1 cellular context compared by ENCODE assay signal in genomic region chr22:45968003-45968650, GRCh38.
TF ChIP-seq lines count a peak whose summit lies in the region.

No MANE protein-coding gene starts in this region.

TF ChIP-seq in HepG2, 621 proteins besides CTCF, POLR2A, EP300 and RAD21:
- TF ChIP-seq ZNF12 (CRISPR knock-in tag; IDR thresholded peaks at IDR 0.05) (no peak), PAX8 (CRISPR knock-in tag; IDR thresholded peaks at IDR 0.05; ENCODE audit: borderline replicate concordance) (no peak), AHDC1 (CRISPR knock-in tag; IDR thresholded peaks at IDR 0.05; ENCODE audit: borderline replicate concordance) (no peak), CEBPG (CRISPR knock-in tag; IDR thresholded peaks at IDR 0.05) (no peak), FOSL2 (CRISPR knock-in tag; IDR thresholded peaks at IDR 0.05) (peak; percentile 22; the same call in 1 of the 2 replicates), XRCC5 (optimal IDR thresholded peaks at IDR 0.05; ENCODE audit: low read length) (peak; percentile 14), HNF4A (CRISPR knock-in tag; IDR thresholded peaks at IDR 0.05) (no peak), ZNF24 (IDR thresholded peaks at IDR 0.05) (no peak)
